Comparison of ENCODE assay signal across 13 cellular contexts in the genomic region with DNA sequence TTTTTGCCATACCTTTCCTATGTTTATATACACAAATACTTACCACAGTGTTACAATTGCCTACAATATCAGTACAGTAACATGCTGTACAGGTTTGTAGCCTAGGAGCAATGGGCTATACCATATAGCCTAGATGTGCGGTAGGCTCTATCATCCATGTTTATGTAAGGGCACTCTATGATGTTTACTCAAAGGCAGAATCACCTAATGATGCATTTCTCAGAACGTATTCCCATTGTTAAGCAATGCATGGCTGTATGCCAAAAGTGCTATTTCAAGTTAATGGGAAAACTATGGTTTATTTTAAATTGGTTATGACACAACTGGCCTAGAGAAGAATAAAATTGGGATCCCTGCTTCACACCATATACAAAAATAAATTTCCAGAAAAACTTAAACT. TPM values are rescaled to one million over a fixed set of nuclear protein-coding genes. Genes with fewer than 3 reads are reported as not detected.
DNase-seq lines count a peak whose midpoint lies in the region; ATAC-seq and TF ChIP-seq lines count a peak whose summit lies in the region.
"Had no signal": no experiment of that assay in that cellular context is flagged by ENCODE, and none has a peak within 500 bp of the region (broad histone marks: within the 10 kb centered on the region; RNA-seq: fewer than 3 reads in every experiment).

No MANE protein-coding gene starts in this region.

- DNase-seq in AG10803 (ENCODE audit: low read depth), result peak; percentile 18
- peak; percentile 28 for DNase-seq in IMR-90
- peak; percentile 91 for DNase-seq in NCI-H748 (lab: John Stamatoyannopoulos, UW; ENCODE audit: unreplicated experiment)
- DNase-seq in fibroblast of the aortic adventitia (ENCODE audit: low read depth), result peak; percentile 79
- no peak for DNase-seq in nephron progenitor cell
- no peak for DNase-seq in activated T-cell treated with anti-CD3 and anti-CD28 coated beads for 4 hours
- DNase-seq in pons (ENCODE audit: low spot score), result no peak
- no peak for DNase-seq in NAMALWA (ENCODE audit: low spot score)
- DNase-seq: activated CD8-positive, alpha-beta T cell treated with anti-CD3 and anti-CD28 coated beads for 36 hours; NCI-H524 treated with DMSO at 0.1 percent for 48 hours; psoas muscle had no signal

- peaks cover 9% of the 10 kb centered on the region for H3K27me3 Mint-ChIP-seq in nephron progenitor cell (ENCODE audit: low read depth, poor library complexity)

- H3K14ac ChIP-seq in IMR-90 (replicated peaks; ENCODE audit: low read depth, low read length), result no peak overlapping the region

- intact Hi-C loops in IMR-90 (cut with micrococcal nuclease), result no loop called here

- H2BK15ac ChIP-seq in IMR-90 (ENCODE audit: low read depth, low read length), result no peak overlapping the region

- no peaks in the 10 kb centered on the region for H3K9me1 ChIP-seq in IMR-90 (ENCODE audit: insufficient read depth, low read length)

- H2BK20ac ChIP-seq in IMR-90 (ENCODE audit: low read depth, low read length), result no peak overlapping the region

- no peak overlapping the region for H2BK120ac ChIP-seq in IMR-90 (ENCODE audit: low read depth, low read length)

- no peak overlapping the region for H3K4me2 ChIP-seq in IMR-90 (ENCODE audit: low read depth, low read length)

- POLR2A ChIA-PET in IMR-90 (lab: Charles Lee; ENCODE audit: unreplicated experiment), result no interaction called here

- H3K27ac ChIP-seq in IMR-90 (ENCODE audit: insufficient read depth, low read length), result no peak overlapping the region
- H3K27ac ChIP-seq: BLaER1 treated with 17β-estradiol and CSF1 and Interleukin-3, amounts not matched to agents 10 nM and 100 nM; cardiac muscle cell; psoas muscle had no signal

- H3K27ac Mint-ChIP-seq in nephron progenitor cell, result no peak overlapping the region
- H3K27ac Mint-ChIP-seq: activated CD8-positive, alpha-beta T cell treated with anti-CD3 and anti-CD28 coated beads for 36 hours had no signal

- H3K9ac ChIP-seq in IMR-90 (ENCODE audit: low read depth, low read length), result no peak overlapping the region
- H3K9ac ChIP-seq: BLaER1 treated with 17β-estradiol and CSF1 and Interleukin-3, amounts not matched to agents 10 nM and 100 nM had no signal

- no peak overlapping the region for H2AK9ac ChIP-seq in IMR-90 (replicated peaks; ENCODE audit: low read depth, low read length, poor library complexity)

- no peaks in the 10 kb centered on the region for H3K4me1 Mint-ChIP-seq in nephron progenitor cell

- no peak overlapping the region for H3K4me3 Mint-ChIP-seq in nephron progenitor cell
- H3K4me3 Mint-ChIP-seq: activated CD8-positive, alpha-beta T cell treated with anti-CD3 and anti-CD28 coated beads for 36 hours had no signal

- no peak overlapping the region for H2AK5ac ChIP-seq in IMR-90 (ENCODE audit: low read depth, low read length)

- no peak for TF ChIP-seq POLR2A in IMR-90 (IDR thresholded peaks at IDR 0.05; ENCODE audit: low read depth, low read length)

- H3K79me1 ChIP-seq in IMR-90 (ENCODE audit: low read depth in 1 of 2, low read length in 2 of 2), result no peaks in the 10 kb centered on the region

- H3K18ac ChIP-seq in IMR-90 (ENCODE audit: low read depth, low read length), result no peak overlapping the region

- H4K91ac ChIP-seq in IMR-90 (ENCODE audit: insufficient read depth, low read depth, low read length), result no peak overlapping the region

- H3K27me3 ChIP-seq in IMR-90 (ENCODE audit: control insufficient read depth, insufficient read depth, low read length), result no peaks in the 10 kb centered on the region
- H3K27me3 ChIP-seq: BLaER1 treated with 17β-estradiol and CSF1 and Interleukin-3, amounts not matched to agents 10 nM and 100 nM; cardiac muscle cell had no signal

- H3K36me3 ChIP-seq in IMR-90 (ENCODE audit: control insufficient read depth, insufficient read depth, low read length), result no peaks in the 10 kb centered on the region
- H3K36me3 ChIP-seq: cardiac muscle cell had no signal

- TF ChIP-seq RAD21 in IMR-90 (IDR thresholded peaks at IDR 0.05; ENCODE audit: low read length), result no peak

- H3K36me3 Mint-ChIP-seq in nephron progenitor cell (ENCODE audit: low read depth), result no peaks in the 10 kb centered on the region

- H3K4me3 ChIP-seq in AG10803 (ENCODE audit: low read length), result no peak overlapping the region
- H3K4me3 ChIP-seq in IMR-90 (ENCODE audit: insufficient read depth, low read depth, low read length), result no peak overlapping the region
- H3K4me3 ChIP-seq in fibroblast of the aortic adventitia (ENCODE audit: low read depth, low read length), result no peak overlapping the region
- H3K4me3 ChIP-seq: BLaER1 treated with 17β-estradiol and CSF1 and Interleukin-3, amounts not matched to agents 10 nM and 100 nM; cardiac muscle cell; psoas muscle had no signal

- H2AFZ ChIP-seq in IMR-90 (replicated peaks; ENCODE audit: low read length, poor library complexity), result no peak overlapping the region

- no peaks in the 10 kb centered on the region for H3K4me1 ChIP-seq in IMR-90 (ENCODE audit: control insufficient read depth, insufficient read depth, low read length)
- H3K4me1 ChIP-seq: psoas muscle had no signal

- no peak for ATAC-seq in IMR-90 (ENCODE audit: low read depth)
- ATAC-seq: activated CD8-positive, alpha-beta T cell treated with anti-CD3 and anti-CD28 coated beads for 36 hours; psoas muscle had no signal

- no peak overlapping the region for H2BK5ac ChIP-seq in IMR-90 (ENCODE audit: low read depth, low read length, poor library complexity, severe bottlenecking)

- no peaks in the 10 kb centered on the region for H3K9me3 ChIP-seq in IMR-90 (ENCODE audit: control insufficient read depth, insufficient read depth, low read length)
- H3K9me3 ChIP-seq: psoas muscle had no signal

- no peak overlapping the region for H4K8ac ChIP-seq in IMR-90 (ENCODE audit: low read depth in 2 of 2, low read length in 2 of 2)

- H3K23ac ChIP-seq in IMR-90 (ENCODE audit: low read depth, low read length), result no peak overlapping the region

- dilution Hi-C loops in IMR-90 (cut with HindIII; ENCODE audit: low sequenced_read_pairs, unreplicated experiment), result loop anchor here (25.0 kb wide), 1 partner anchor 309 kb away; no protein-coding TSS in a partner anchor

- in situ Hi-C loops in IMR-90 (cut with MboI; ENCODE audit: low sequenced_read_pairs), result no loop called here

- TF ChIP-seq CTCF in AG10803 (conservative IDR thresholded peaks at IDR 0.05; ENCODE audit: low read length) (no peak), IMR-90 (conservative IDR thresholded peaks at IDR 0.05; ENCODE audit: low read depth, low read length) (no peak), fibroblast of the aortic adventitia (IDR thresholded peaks at IDR 0.05; ENCODE audit: insufficient read depth, low read length) (no peak), nephron progenitor cell (IDR thresholded peaks at IDR 0.05) (no peak)

- no peaks in the 10 kb centered on the region for H4K20me1 ChIP-seq in IMR-90 (ENCODE audit: insufficient read depth, low read length)
- H4K20me1 ChIP-seq: BLaER1 treated with 17β-estradiol and CSF1 and Interleukin-3, amounts not matched to agents 10 nM and 100 nM had no signal

- no CpG with 5 or more reads among the region's 2 CpGs for WGBS in IMR-90 (ENCODE audit: extremely low coverage in 2 of 2, insufficient read length in 1 of 2), 2 experiments

- no peak overlapping the region for H4K5ac ChIP-seq in IMR-90 (ENCODE audit: low read depth, low read length)

- CTCF ChIA-PET in IMR-90 (lab: Yijun Ruan, JAX), result interaction anchor here (0.6 kb wide), 1 partner anchor 70 kb away, joined by 4 read pairs; no protein-coding TSS in a partner anchor

- no peak overlapping the region for H3K56ac ChIP-seq in IMR-90 (ENCODE audit: extremely low read depth, insufficient read depth, low read length)

- no TSS peak for BruUV-seq in IMR-90 (replicated peaks; lab: Mats Ljungman, UMichigan)

- H3K4ac ChIP-seq in IMR-90 (ENCODE audit: low read depth, low read length), result no peak overlapping the region

- H3K9me3 Mint-ChIP-seq in nephron progenitor cell, result no peaks in the 10 kb centered on the region
- H3K9me3 Mint-ChIP-seq: activated CD8-positive, alpha-beta T cell treated with anti-CD3 and anti-CD28 coated beads for 36 hours had no signal

TF ChIP-seq in IMR-90, 13 proteins besides CTCF, POLR2A, EP300 and RAD21:
- no peak for TF ChIP-seq RCOR1 (IDR thresholded peaks at IDR 0.05; ENCODE audit: insufficient replicate concordance, low read length)
- no peak for TF ChIP-seq MAFK (IDR thresholded peaks at IDR 0.05; ENCODE audit: low read depth, low read length)
- TF ChIP-seq, protein P1, sequence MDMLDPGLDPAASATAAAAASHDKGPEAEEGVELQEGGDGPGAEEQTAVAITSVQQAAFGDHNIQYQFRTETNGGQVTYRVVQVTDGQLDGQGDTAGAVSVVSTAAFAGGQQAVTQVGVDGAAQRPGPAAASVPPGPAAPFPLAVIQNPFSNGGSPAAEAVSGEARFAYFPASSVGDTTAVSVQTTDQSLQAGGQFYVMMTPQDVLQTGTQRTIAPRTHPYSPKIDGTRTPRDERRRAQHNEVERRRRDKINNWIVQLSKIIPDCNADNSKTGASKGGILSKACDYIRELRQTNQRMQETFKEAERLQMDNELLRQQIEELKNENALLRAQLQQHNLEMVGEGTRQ (IDR thresholded peaks at IDR 0.05; ENCODE audit: low read depth, low read length), result no peak
TF ChIP-seq in IMR-90: peak in this region for 0.

RNA-seq across cellular contexts. Expression of gene DISP1, which starts 36.9 kb away (rescaled TPM):
- total RNA-seq in IMR-90 (2012; rRNA removed), result 4.7 and 5.2 TPM in 2 replicates
- polyA plus RNA-seq in IMR-90 (2012; rRNA removed), result 3.3 TPM in 2 replicates
- polyA plus RNA-seq in IMR-90 (2012; cell fraction: cytosol; rRNA removed), result 1.6 and 2.2 TPM in 2 replicates
- 5.1 and 7.6 TPM in 2 replicates for polyA plus RNA-seq in IMR-90 (2012; cell fraction: nucleus; rRNA removed; ENCODE audit: low replicate concordance)
- total RNA-seq in fibroblast of the aortic adventitia (ENCODE audit: low replicate concordance), result 6.4 and 8.4 TPM in 2 replicates

RNA-seq across cellular contexts. Expression of gene FAM177B, which starts 41.0 kb away (rescaled TPM):
- total RNA-seq in IMR-90 (2012; rRNA removed) (not detected in 2 replicates), fibroblast of the aortic adventitia (ENCODE audit: low replicate concordance) (not detected in 2 replicates)
- not detected in 2 replicates for polyA plus RNA-seq in IMR-90 (2012; rRNA removed)
- not detected in 2 replicates for polyA plus RNA-seq in IMR-90 (2012; cell fraction: cytosol; rRNA removed)
- not detected in 2 replicates for polyA plus RNA-seq in IMR-90 (2012; cell fraction: nucleus; rRNA removed; ENCODE audit: low replicate concordance)
- total RNA-seq: activated CD8-positive, alpha-beta T cell treated with anti-CD3 and anti-CD28 coated beads for 36 hours; cardiac muscle cell; psoas muscle had no signal
- polyA plus RNA-seq: cardiac muscle cell had no signal

Comparison
In these comparisons a context has a peak if more than half of its experiments do, and no peak if none do; other contexts are left out.
1. DNase-seq: peak in AG10803 (single experiment), IMR-90 (single experiment), NCI-H748 (single experiment) and fibroblast of the aortic adventitia (single experiment); none in nephron progenitor cell (single experiment), activated T-cell treated with anti-CD3 and anti-CD28 coated beads for 4 hours (single experiment), pons (single experiment) and NAMALWA (single experiment).